In genomic region chr10:33807527-33808377, GRCh38 we compare ENCODE assay signal across 11 cellular contexts.
DNase-seq lines count a peak whose midpoint lies in the region; ATAC-seq, FAIRE-seq and TF ChIP-seq lines count a peak whose summit lies in the region.
"Had no signal": no experiment of that assay in that cellular context is flagged by ENCODE, and none has a peak within 500 bp of the region (broad histone marks: within the 10 kb centered on the region; RNA-seq: fewer than 3 reads in every experiment).

No MANE protein-coding gene starts in this region.

- no peak overlapping the region for H2AK5ac ChIP-seq in mesendoderm (ENCODE audit: low read length)

- intact Hi-C loops in gastrocnemius medialis (cut with DNase I; ENCODE audit: low total_unique reads), result loop anchor here (5.0 kb wide), 1 partner anchor 475 kb away; the partner anchor contains the start of gene NRP1

- H3K4me2 ChIP-seq in astrocyte (ENCODE audit: low read length), result peak overlapping the region; percentile 43
- no peak overlapping the region for H3K4me2 ChIP-seq in mesendoderm (ENCODE audit: low read length)
- H3K4me2 ChIP-seq: BLaER1 had no signal

- in situ Hi-C loops in gastrocnemius medialis (cut with MboI; ENCODE audit: low sequenced_read_pairs in 4 of 4), result no loop called here

- H3K27ac Mint-ChIP-seq in astrocyte (ENCODE audit: unreplicated experiment), result no peak overlapping the region
- H3K27ac Mint-ChIP-seq in activated naive CD4-positive, alpha-beta T cell treated with anti-CD3 and anti-CD28 coated beads, Interleukin-2, amount 10 ng/mL, durations not matched to agents 7 days and 5 days, result no peak overlapping the region

- H2BK120ac ChIP-seq in mesendoderm (ENCODE audit: low read depth, low read length), result no peak overlapping the region

- no peak overlapping the region for H4K8ac ChIP-seq in mesendoderm (ENCODE audit: low read depth, low read length)

- H3K4me3 ChIP-seq in astrocyte (ENCODE audit: insufficient read depth, low read depth, low read length) (no peak overlapping the region), mesendoderm (ENCODE audit: low read length) (no peak overlapping the region), gastrocnemius medialis (no peak overlapping the region)
- H3K4me3 ChIP-seq: BLaER1 had no signal

- TF ChIP-seq POLR2A in gastrocnemius medialis (IDR thresholded peaks at IDR 0.05), result no peak

- no peaks in the 10 kb centered on the region for H3K36me3 Mint-ChIP-seq in astrocyte (ENCODE audit: low read depth, unreplicated experiment)
- H3K36me3 Mint-ChIP-seq in activated naive CD4-positive, alpha-beta T cell treated with anti-CD3 and anti-CD28 coated beads, Interleukin-2, amount 10 ng/mL, durations not matched to agents 7 days and 5 days, result no peaks in the 10 kb centered on the region

- WGBS in mesendoderm (ENCODE audit: extremely low coverage, insufficient coverage, low lambda C conversion rate), result no CpG with 5 or more reads among the region's 11 CpGs

- peak overlapping the region; percentile 20 for H3K18ac ChIP-seq in mesendoderm (ENCODE audit: low read length)

- H3K4me3 Mint-ChIP-seq in astrocyte (ENCODE audit: unreplicated experiment), result no peak overlapping the region
- H3K4me3 Mint-ChIP-seq in activated naive CD4-positive, alpha-beta T cell treated with anti-CD3 and anti-CD28 coated beads, Interleukin-2, amount 10 ng/mL, durations not matched to agents 7 days and 5 days, result no peak overlapping the region
- H3K4me3 Mint-ChIP-seq: H9 had no signal

- no peak overlapping the region for H3K56ac ChIP-seq in mesendoderm (ENCODE audit: low read length)

- CTCF ChIA-PET in activated naive CD4-positive, alpha-beta T cell treated with anti-CD3 and anti-CD28 coated beads, Interleukin-2, amount 10 ng/mL, durations not matched to agents 7 days and 5 days (lab: Charles Lee), result no interaction called here

- DNase-seq in NCI-H146 treated with DMSO at 0.1 percent for 48 hours (lab: John Stamatoyannopoulos, UW; ENCODE audit: unreplicated experiment) (peak; percentile 80), astrocyte (ENCODE audit: low read depth) (no peak), mesendoderm (no peak), gastrocnemius medialis (no peak), NCI-H1417 treated with DMSO at 0.1 percent for 48 hours (lab: John Stamatoyannopoulos, UW) (no peak)
- no peak for DNase-seq in activated naive CD4-positive, alpha-beta T cell treated with anti-CD3 and anti-CD28 coated beads, Interleukin-2, amount 10 ng/mL, durations not matched to agents 7 days and 5 days
- DNase-seq: H9, MM.1S had no signal

- H4K20me1 ChIP-seq in astrocyte (ENCODE audit: insufficient read depth, low read length), result no peaks in the 10 kb centered on the region
- H4K20me1 ChIP-seq: BLaER1 had no signal

- H4K5ac ChIP-seq in mesendoderm (ENCODE audit: low read length), result no peak overlapping the region

- H2BK5ac ChIP-seq in mesendoderm (ENCODE audit: low read length), result no peak overlapping the region

- H3K9me3 ChIP-seq in astrocyte (ENCODE audit: insufficient read depth, low read depth, low read length) (no peaks in the 10 kb centered on the region), gastrocnemius medialis (no peaks in the 10 kb centered on the region)
- H3K9me3 ChIP-seq: BLaER1 had no signal

- no peak overlapping the region for H3K23ac ChIP-seq in mesendoderm (ENCODE audit: low read length)

- H3K4me1 Mint-ChIP-seq in astrocyte (ENCODE audit: low read depth, unreplicated experiment), result peaks cover 10% of the 10 kb centered on the region
- H3K4me1 Mint-ChIP-seq in activated naive CD4-positive, alpha-beta T cell treated with anti-CD3 and anti-CD28 coated beads, Interleukin-2, amount 10 ng/mL, durations not matched to agents 7 days and 5 days, result no peaks in the 10 kb centered on the region

- no peak for FAIRE-seq in astrocyte (lab: Jason Lieb, UNC)
- FAIRE-seq: GM18507 had no signal

- peaks cover 15% of the 10 kb centered on the region for H3K4me1 ChIP-seq in astrocyte (ENCODE audit: insufficient read depth, low read length)
- H3K4me1 ChIP-seq in mesendoderm (ENCODE audit: control insufficient read depth, low read depth, low read length), result no peaks in the 10 kb centered on the region
- peaks cover 26 to 30% of the 10 kb centered on the region in 2 donors for H3K4me1 ChIP-seq in gastrocnemius medialis
- H3K4me1 ChIP-seq: BLaER1 had no signal

- no peak overlapping the region for H2BK15ac ChIP-seq in mesendoderm (replicated peaks; ENCODE audit: low read depth)

- H3K9ac ChIP-seq in astrocyte (ENCODE audit: low read length) (no peak overlapping the region), mesendoderm (ENCODE audit: low read length) (no peak overlapping the region)
- H3K9ac ChIP-seq: BLaER1 had no signal

- H3K4ac ChIP-seq in mesendoderm (ENCODE audit: low read depth, low read length), result no peak overlapping the region

- ATAC-seq in gastrocnemius medialis (peak; percentile 19 to 26), HG03378 (IDR thresholded peaks at IDR 0.05; ENCODE audit: unreplicated experiment) (no peak)

- H3K9me3 Mint-ChIP-seq in astrocyte (ENCODE audit: unreplicated experiment), result no peaks in the 10 kb centered on the region
- no peaks in the 10 kb centered on the region for H3K9me3 Mint-ChIP-seq in activated naive CD4-positive, alpha-beta T cell treated with anti-CD3 and anti-CD28 coated beads, Interleukin-2, amount 10 ng/mL, durations not matched to agents 7 days and 5 days

- H3K27me3 ChIP-seq in astrocyte (ENCODE audit: insufficient read depth, low read length), result no peaks in the 10 kb centered on the region
- H3K27me3 ChIP-seq in mesendoderm (ENCODE audit: insufficient read depth, low read length, poor library complexity), result no peaks in the 10 kb centered on the region
- no peaks in the 10 kb centered on the region for H3K27me3 ChIP-seq in gastrocnemius medialis
- H3K27me3 ChIP-seq: BLaER1 had no signal

- TF ChIP-seq CTCF in astrocyte (IDR thresholded peaks at IDR 0.05; ENCODE audit: insufficient read depth, low read depth, low read length), result no peak
- no peak for TF ChIP-seq CTCF in gastrocnemius medialis (IDR thresholded peaks at IDR 0.05 in 4 of 5, conservative IDR thresholded peaks at IDR 0.05 in 1 of 5)

- no peaks in the 10 kb centered on the region for H3K27me3 Mint-ChIP-seq in astrocyte (ENCODE audit: low read depth, unreplicated experiment)
- H3K27me3 Mint-ChIP-seq in activated naive CD4-positive, alpha-beta T cell treated with anti-CD3 and anti-CD28 coated beads, Interleukin-2, amount 10 ng/mL, durations not matched to agents 7 days and 5 days, result no peaks in the 10 kb centered on the region

- H3K27ac ChIP-seq in astrocyte (ENCODE audit: low read depth, low read length) (no peak overlapping the region), mesendoderm (ENCODE audit: low read depth, low read length) (no peak overlapping the region), gastrocnemius medialis (peak overlapping the region; percentile 59 to 80 (median 77))
- H3K27ac ChIP-seq: BLaER1 had no signal

- H3K36me3 ChIP-seq in astrocyte (ENCODE audit: insufficient read depth, low read length), result no peaks in the 10 kb centered on the region
- H3K36me3 ChIP-seq in mesendoderm (ENCODE audit: control insufficient read depth, insufficient read depth, low read length), result no peaks in the 10 kb centered on the region
- H3K36me3 ChIP-seq in gastrocnemius medialis, result no peaks in the 10 kb centered on the region
- H3K36me3 ChIP-seq: BLaER1 had no signal

- H3K79me1 ChIP-seq in mesendoderm (ENCODE audit: low read length), result no peaks in the 10 kb centered on the region

- H2AFZ ChIP-seq in astrocyte (ENCODE audit: low read depth, low read length), result no peak overlapping the region

- H3K79me2 ChIP-seq in astrocyte (ENCODE audit: insufficient read depth, low read length), result no peaks in the 10 kb centered on the region
- no peaks in the 10 kb centered on the region for H3K79me2 ChIP-seq in mesendoderm (ENCODE audit: control insufficient read depth, insufficient read depth, low read length)

Comparison
In these comparisons a context has a peak if more than half of its experiments do, and no peak if none do; other contexts are left out.
1. H3K27ac ChIP-seq: peak in gastrocnemius medialis (4 of 4); none in astrocyte (single experiment) and mesendoderm (single experiment).